ENCODE assay signal across 21 cellular contexts in genomic region chr11:21323617-21324016, GRCh38.
DNase-seq lines count a peak whose midpoint lies in the region; ATAC-seq and TF ChIP-seq lines count a peak whose summit lies in the region.
"Had no signal": no experiment of that assay in that cellular context is flagged by ENCODE, and none has a peak within 500 bp of the region (broad histone marks: within the 10 kb centered on the region; RNA-seq: fewer than 3 reads in every experiment).

No MANE protein-coding gene starts in this region.

- H3K36me3 Mint-ChIP-seq in Caco-2 (ENCODE audit: insufficient read depth, unreplicated experiment): no peaks in the 10 kb centered on the region
- H3K36me3 Mint-ChIP-seq: activated CD8-positive, alpha-beta memory T cell treated with anti-CD3 and anti-CD28 coated beads, Interleukin-2, amount 10 ng/mL, durations not matched to agents 7 days and 5 days; activated naive CD8-positive, alpha-beta T cell treated with anti-CD3 and anti-CD28 coated beads for 36 hours had no signal

- H3K27ac Mint-ChIP-seq in Caco-2 (ENCODE audit: unreplicated experiment): no peak overlapping the region
- H3K27ac Mint-ChIP-seq: activated CD8-positive, alpha-beta memory T cell treated with anti-CD3 and anti-CD28 coated beads, Interleukin-2, amount 10 ng/mL, durations not matched to agents 7 days and 5 days; activated naive CD8-positive, alpha-beta T cell treated with anti-CD3 and anti-CD28 coated beads for 36 hours; activated T-helper 1 cell treated with anti-CD3 and anti-CD28 coated beads, Interleukin-12 subunit alpha, Interleukin-12 subunit beta, Interleukin-2, Interleukin-4 antibody, amounts not matched to agents 30 ng/mL and 10 ng/mL and 1 ng/mL, durations not matched to agents 14 hours and 24 hours and 36 hours had no signal

- no peaks in the 10 kb centered on the region for H3K36me3 ChIP-seq in Caco-2 (ENCODE audit: control insufficient read depth, insufficient read depth, low read length)
- no peaks in the 10 kb centered on the region for H3K36me3 ChIP-seq in iPS DF 6.9 (ENCODE audit: control insufficient read depth, insufficient read depth, low read length)
- H3K36me3 ChIP-seq: esophagus squamous epithelium, spleen, stomach had no signal

- no peaks in the 10 kb centered on the region for H3K4me1 Mint-ChIP-seq in Caco-2 (ENCODE audit: low read depth, unreplicated experiment)
- H3K4me1 Mint-ChIP-seq: activated CD8-positive, alpha-beta memory T cell treated with anti-CD3 and anti-CD28 coated beads, Interleukin-2, amount 10 ng/mL, durations not matched to agents 7 days and 5 days; activated naive CD8-positive, alpha-beta T cell treated with anti-CD3 and anti-CD28 coated beads for 36 hours had no signal

- no peaks in the 10 kb centered on the region for H3K4me1 ChIP-seq in Caco-2
- H3K4me1 ChIP-seq in iPS DF 6.9 (ENCODE audit: control insufficient read depth, insufficient read depth, low read length): no peaks in the 10 kb centered on the region; the same call in 1 of the 2 replicates
- H3K4me1 ChIP-seq: esophagus squamous epithelium, spleen, stomach had no signal

- no peak overlapping the region for H3K27ac ChIP-seq in iPS DF 6.9 (ENCODE audit: low read length)
- H3K27ac ChIP-seq: esophagus squamous epithelium, spleen, stomach had no signal

- CTCF ChIA-PET in Caco-2 (lab: Charles Lee): interaction anchor here (1.0 kb wide), 1 partner anchor 142 kb away, joined by 3 read pairs; no protein-coding TSS in a partner anchor

- H3K4me3 Mint-ChIP-seq in Caco-2 (ENCODE audit: unreplicated experiment): no peak overlapping the region
- H3K4me3 Mint-ChIP-seq: activated CD8-positive, alpha-beta memory T cell treated with anti-CD3 and anti-CD28 coated beads, Interleukin-2, amount 10 ng/mL, durations not matched to agents 7 days and 5 days; activated naive CD8-positive, alpha-beta T cell treated with anti-CD3 and anti-CD28 coated beads for 36 hours; activated T-helper 1 cell treated with anti-CD3 and anti-CD28 coated beads, Interleukin-12 subunit alpha, Interleukin-12 subunit beta, Interleukin-2, Interleukin-4 antibody, amounts not matched to agents 30 ng/mL and 10 ng/mL and 1 ng/mL, durations not matched to agents 14 hours and 24 hours and 36 hours had no signal

- TF ChIP-seq CTCF in Caco-2 (IDR thresholded peaks at IDR 0.05; ENCODE audit: insufficient read depth in 1 of 2, low read depth in 1 of 2, low read length in 1 of 2, severe bottlenecking in 1 of 2, unreplicated experiment in 1 of 2): peak; percentile 6 to 25
- peak; percentile 9 for TF ChIP-seq CTCF in GM12864 (IDR thresholded peaks at IDR 0.05; ENCODE audit: low read depth, low read length, missing control alignments)

- DNase-seq in Caco-2: no peak
- DNase-seq in GM12864 (ENCODE audit: low read depth): no peak
- peak; percentile 42 for DNase-seq in NCI-H69 (lab: John Stamatoyannopoulos, UW)
- peak; percentile 16 for DNase-seq in iPS DF 6.9 (ENCODE audit: low read depth, low spot score)
- no peak for DNase-seq in T-helper 2 cell
- DNase-seq in activated naive CD4-positive, alpha-beta T cell treated with anti-CD3 and anti-CD28 coated beads, Interleukin-2, amount 50 U/mL, for 16 hours: no peak
- no peak for DNase-seq in occipital lobe (lab: John Stamatoyannopoulos, UW)
- DNase-seq: activated CD4-positive, alpha-beta T cell treated with anti-CD3 and anti-CD28 coated beads for 48 hours; activated CD8-positive, alpha-beta memory T cell treated with anti-CD3 and anti-CD28 coated beads, Interleukin-2, amount 10 ng/mL, durations not matched to agents 7 days and 5 days; activated naive CD8-positive, alpha-beta T cell treated with anti-CD3 and anti-CD28 coated beads for 36 hours; effector CD8-positive, alpha-beta T cell; esophagus squamous epithelium; mucosa of descending colon; NCI-H187 treated with DMSO at 0.1 percent for 48 hours; spleen; stimulated activated CD4-positive, alpha-beta T cell treated with anti-CD3 and anti-CD28 coated beads, Interleukin-4, amount 100 ng/mL, for 4 hours; stomach; SW 1271; trophoblast cell had no signal

- no CpG with 5 or more reads among the region's 2 CpGs for WGBS in iPS DF 6.9 (ENCODE audit: insufficient coverage, insufficient read length)

- H3K9me3 ChIP-seq in Caco-2 (no peaks in the 10 kb centered on the region), iPS DF 6.9 (ENCODE audit: control insufficient read depth, insufficient read depth, low read length) (no peaks in the 10 kb centered on the region)
- H3K9me3 ChIP-seq: esophagus squamous epithelium had no signal

- POLR2A ChIA-PET in Caco-2 (lab: Charles Lee): no interaction called here

- no peaks in the 10 kb centered on the region for H3K27me3 Mint-ChIP-seq in Caco-2 (ENCODE audit: insufficient read depth, unreplicated experiment)
- H3K27me3 Mint-ChIP-seq: activated CD8-positive, alpha-beta memory T cell treated with anti-CD3 and anti-CD28 coated beads, Interleukin-2, amount 10 ng/mL, durations not matched to agents 7 days and 5 days; activated naive CD8-positive, alpha-beta T cell treated with anti-CD3 and anti-CD28 coated beads for 36 hours had no signal

- H3K4me3 ChIP-seq in Caco-2 (ENCODE audit: low read depth, low read length): no peak overlapping the region
- no peak overlapping the region for H3K4me3 ChIP-seq in GM12864 (ENCODE audit: low read depth, low read length)
- H3K4me3 ChIP-seq in iPS DF 6.9 (ENCODE audit: low read length): no peak overlapping the region
- H3K4me3 ChIP-seq: esophagus squamous epithelium, mucosa of descending colon, spleen, stomach had no signal

- H3K27me3 ChIP-seq in Caco-2 (replicated peaks; ENCODE audit: control insufficient read depth, insufficient read depth, low read length) (no peaks in the 10 kb centered on the region), iPS DF 6.9 (ENCODE audit: control insufficient read depth, insufficient read depth, low read length) (no peaks in the 10 kb centered on the region)
- H3K27me3 ChIP-seq: esophagus squamous epithelium, spleen, stomach had no signal

- BruUV-seq in Caco-2 (replicated peaks; lab: Mats Ljungman, UMichigan): no TSS peak

- peaks cover 19% of the 10 kb centered on the region for H3K9me3 Mint-ChIP-seq in Caco-2 (ENCODE audit: unreplicated experiment)

- no peak for ATAC-seq in GM19395 (IDR thresholded peaks at IDR 0.05; ENCODE audit: unreplicated experiment)
- ATAC-seq: activated CD8-positive, alpha-beta memory T cell treated with anti-CD3 and anti-CD28 coated beads, Interleukin-2, amount 10 ng/mL, durations not matched to agents 7 days and 5 days; mucosa of descending colon had no signal

- intact Hi-C loops in Caco-2 (cut with micrococcal nuclease; ENCODE audit: unreplicated experiment): loop anchor here (2.0 kb wide), 1 partner anchor 675 kb away; no protein-coding TSS in a partner anchor

Comparison
In these comparisons a context has a peak if more than half of its experiments do, and no peak if none do; other contexts are left out.
1. DNase-seq: peak in NCI-H69 (single experiment) and iPS DF 6.9 (single experiment); none in Caco-2 (0 of 2), GM12864 (single experiment), T-helper 2 cell (0 of 5), activated naive CD4-positive, alpha-beta T cell treated with anti-CD3 and anti-CD28 coated beads, Interleukin-2, amount 50 U/mL, for 16 hours (single experiment) and occipital lobe (single experiment).